Comparison of ENCODE assay signal across 9 cellular contexts in genomic region chr12:104668274-104668718, GRCh38.
DNase-seq lines count a peak whose midpoint lies in the region; ATAC-seq and TF ChIP-seq lines count a peak whose summit lies in the region.
"Had no signal": no experiment of that assay in that cellular context is flagged by ENCODE, and none has a peak within 500 bp of the region (broad histone marks: within the 10 kb centered on the region; RNA-seq: fewer than 3 reads in every experiment).

No MANE protein-coding gene starts in this region.

- in situ Hi-C loops in ACHN (cut with HindIII; ENCODE audit: low pct_ligation_motif_present, low pct_unique_long_range_greater_than_20kb, low sequenced_read_pairs): no loop called here

- H3K27ac ChIP-seq in aorta (ENCODE audit: low read depth in 1 of 2, low read length in 2 of 2): peak overlapping the region in 1 of 2 donors; percentile 29

- no peaks in the 10 kb centered on the region for H3K9me3 ChIP-seq in mucosa of descending colon
- H3K9me3 ChIP-seq in aorta (ENCODE audit: control insufficient read depth, low read length): no peaks in the 10 kb centered on the region

- DNase-seq in stimulated activated naive CD8-positive, alpha-beta T cell treated with anti-CD3 and anti-CD28 coated beads, Interleukin-15, amount 100 ng/mL, for 72 hours: no peak
- DNase-seq in epidermal melanocyte (ENCODE audit: insufficient read length, low spot score) (peak; percentile 50), mucosa of descending colon (peak in 1 of 3 donors; percentile 34), aorta (no peak), ACHN (no peak), posterior cingulate gyrus (no peak)
- no peak for DNase-seq in stimulated activated CD4-positive, alpha-beta T cell treated with anti-CD3 and anti-CD28 coated beads, Interleukin-2, amount 100 ng/mL, for 24 hours
- DNase-seq: SW 1271 had no signal

- no peak overlapping the region for H3K4me3 ChIP-seq in mucosa of descending colon
- H3K4me3 ChIP-seq in aorta (ENCODE audit: low read length in 2 of 2): no peak overlapping the region

- H3K36me3 ChIP-seq in mucosa of descending colon (ENCODE audit: low read depth) (no peaks in the 10 kb centered on the region), aorta (ENCODE audit: control insufficient read depth in 1 of 2, insufficient read depth in 2 of 2, low read length in 1 of 2) (no peaks in the 10 kb centered on the region)

- WGBS in aorta, 2 donors: 35 to 39% methylated on average over 11 of the region's 11 CpGs

- no peak for TF ChIP-seq CTCF in mucosa of descending colon (IDR thresholded peaks at IDR 0.05)

- intact Hi-C loops in mucosa of descending colon (cut with DNase I, micrococcal nuclease): no loop called here
- intact Hi-C loops in aorta (cut with DNase I): no loop called here
- intact Hi-C loops in posterior cingulate gyrus (cut with DNase I): no loop called here

- H3K4me1 Mint-ChIP-seq in stimulated activated naive CD8-positive, alpha-beta T cell treated with anti-CD3 and anti-CD28 coated beads, Interleukin-15, Interleukin-2, amounts not matched to agents 100 ng/mL and 50 ng/mL, for 24 hours (ENCODE audit: low read depth): peaks cover 69% of the 10 kb centered on the region
- peaks cover 63% of the 10 kb centered on the region for H3K4me1 Mint-ChIP-seq in stimulated activated naive CD8-positive, alpha-beta T cell treated with anti-CD3 and anti-CD28 coated beads, Interleukin-15, amount 100 ng/mL, for 72 hours

- H3K36me3 Mint-ChIP-seq in stimulated activated naive CD8-positive, alpha-beta T cell treated with anti-CD3 and anti-CD28 coated beads, Interleukin-15, Interleukin-2, amounts not matched to agents 100 ng/mL and 50 ng/mL, for 24 hours (ENCODE audit: low read depth): peaks cover 5% of the 10 kb centered on the region

- no peaks in the 10 kb centered on the region for H3K27me3 Mint-ChIP-seq in stimulated activated naive CD8-positive, alpha-beta T cell treated with anti-CD3 and anti-CD28 coated beads, Interleukin-15, Interleukin-2, amounts not matched to agents 100 ng/mL and 50 ng/mL, for 24 hours
- no peaks in the 10 kb centered on the region for H3K27me3 Mint-ChIP-seq in stimulated activated naive CD8-positive, alpha-beta T cell treated with anti-CD3 and anti-CD28 coated beads, Interleukin-15, amount 100 ng/mL, for 72 hours

- no peaks in the 10 kb centered on the region for H3K9me3 Mint-ChIP-seq in stimulated activated naive CD8-positive, alpha-beta T cell treated with anti-CD3 and anti-CD28 coated beads, Interleukin-15, Interleukin-2, amounts not matched to agents 100 ng/mL and 50 ng/mL, for 24 hours
- no peaks in the 10 kb centered on the region for H3K9me3 Mint-ChIP-seq in stimulated activated naive CD8-positive, alpha-beta T cell treated with anti-CD3 and anti-CD28 coated beads, Interleukin-15, amount 100 ng/mL, for 72 hours

- ATAC-seq in stimulated activated naive CD8-positive, alpha-beta T cell treated with anti-CD3 and anti-CD28 coated beads, Interleukin-15, amount 100 ng/mL, for 72 hours: no peak
- ATAC-seq in mucosa of descending colon (peak; percentile 43), aorta (ENCODE audit: low FRiP score) (peak; percentile 29)

- peak overlapping the region; percentile 34 for H3K27ac Mint-ChIP-seq in stimulated activated naive CD8-positive, alpha-beta T cell treated with anti-CD3 and anti-CD28 coated beads, Interleukin-15, Interleukin-2, amounts not matched to agents 100 ng/mL and 50 ng/mL, for 24 hours
- H3K27ac Mint-ChIP-seq in stimulated activated naive CD8-positive, alpha-beta T cell treated with anti-CD3 and anti-CD28 coated beads, Interleukin-15, amount 100 ng/mL, for 72 hours: no peak overlapping the region

- H3K4me3 Mint-ChIP-seq in stimulated activated naive CD8-positive, alpha-beta T cell treated with anti-CD3 and anti-CD28 coated beads, Interleukin-15, Interleukin-2, amounts not matched to agents 100 ng/mL and 50 ng/mL, for 24 hours: no peak overlapping the region
- H3K4me3 Mint-ChIP-seq in stimulated activated naive CD8-positive, alpha-beta T cell treated with anti-CD3 and anti-CD28 coated beads, Interleukin-15, amount 100 ng/mL, for 72 hours: no peak overlapping the region

- H3K4me1 ChIP-seq in mucosa of descending colon (ENCODE audit: low read depth) (peaks cover 27% of the 10 kb centered on the region), aorta (ENCODE audit: control insufficient read depth in 1 of 2, insufficient read depth in 2 of 2, low read length in 2 of 2) (peaks cover 0 to 5% of the 10 kb centered on the region in 2 donors)

- H3K27me3 ChIP-seq in aorta (ENCODE audit: control insufficient read depth in 1 of 2, insufficient read depth in 2 of 2, low read length in 1 of 2): no peaks in the 10 kb centered on the region
